ENCODE assay signal across 1 cellular context in genomic region chr9:13513710-13514444, GRCh38.
TF ChIP-seq lines count a peak whose summit lies in the region.

No MANE protein-coding gene starts in this region.

TF ChIP-seq in GM23338, 12 proteins besides CTCF, POLR2A, EP300 and RAD21 (continued from another document):
- TF ChIP-seq REST (IDR thresholded peaks at IDR 0.05; ENCODE audit: unreplicated experiment) = no peak
- TF ChIP-seq ZNF114 (CRISPR knock-in tag; IDR thresholded peaks at IDR 0.05) = no peak
- TF ChIP-seq ETS1 (IDR thresholded peaks at IDR 0.05) = no peak
